9 cellular contexts compared by ENCODE assay signal in genomic region chr14:65230287-65230728, GRCh38.
A peak's percentile ranks its signal among the peaks of the same experiment; 100 is the strongest.
DNase-seq lines count a peak whose midpoint lies in the region; ATAC-seq and TF ChIP-seq lines count a peak whose summit lies in the region.
"Had no signal": no experiment of that assay in that cellular context is flagged by ENCODE, and none has a peak within 500 bp of the region (broad histone marks: within the 10 kb centered on the region; RNA-seq: fewer than 3 reads in every experiment).

No MANE protein-coding gene starts in this region.

- H3K9me3 ChIP-seq in SK-N-MC (ENCODE audit: low read depth, low read length): no peaks in the 10 kb centered on the region
- H3K9me3 ChIP-seq in esophagus squamous epithelium: no peaks in the 10 kb centered on the region
- H3K9me3 ChIP-seq in neutrophil: no peaks in the 10 kb centered on the region

- peaks cover 43% of the 10 kb centered on the region for H3K4me1 Mint-ChIP-seq in activated CD4-positive, alpha-beta T cell treated with anti-CD3 and anti-CD28 coated beads, Interleukin-2, amount 10 ng/mL, durations not matched to agents 24 days and 14 days

- no peaks in the 10 kb centered on the region for H3K27me3 Mint-ChIP-seq in activated CD4-positive, alpha-beta T cell treated with anti-CD3 and anti-CD28 coated beads, Interleukin-2, amount 10 ng/mL, durations not matched to agents 24 days and 14 days

- intact Hi-C loops in activated CD4-positive, alpha-beta T cell treated with anti-CD3 and anti-CD28 coated beads, Interleukin-2, amount 10 ng/mL, durations not matched to agents 24 days and 14 days (cut with micrococcal nuclease): no loop called here
- intact Hi-C loops in esophagus squamous epithelium (cut with DNase I): no loop called here

- H3K36me3 Mint-ChIP-seq in activated CD4-positive, alpha-beta T cell treated with anti-CD3 and anti-CD28 coated beads, Interleukin-2, amount 10 ng/mL, durations not matched to agents 24 days and 14 days (ENCODE audit: low read depth): no peaks in the 10 kb centered on the region

- H3K9ac ChIP-seq in SK-N-MC (ENCODE audit: insufficient read length): peak overlapping the region; percentile 73

- TF ChIP-seq POLR2A in esophagus squamous epithelium (IDR thresholded peaks at IDR 0.05): no peak

- H3K4me1 ChIP-seq in esophagus squamous epithelium (peaks cover 14 to 56% (median 18%) of the 10 kb centered on the region in 3 donors), neutrophil (ENCODE audit: control insufficient read depth in 1 of 2, insufficient read depth in 1 of 2, low read depth in 1 of 2, low read length in 1 of 2) (peaks cover 9% of the 10 kb centered on the region in 2 experiments)

- peak overlapping the region; percentile 80 for H3K4me3 Mint-ChIP-seq in activated CD4-positive, alpha-beta T cell treated with anti-CD3 and anti-CD28 coated beads, Interleukin-2, amount 10 ng/mL, durations not matched to agents 24 days and 14 days

- H3K9me3 Mint-ChIP-seq in activated CD4-positive, alpha-beta T cell treated with anti-CD3 and anti-CD28 coated beads, Interleukin-2, amount 10 ng/mL, durations not matched to agents 24 days and 14 days: peaks cover 9% of the 10 kb centered on the region

- ATAC-seq in HG03097 (IDR thresholded peaks at IDR 0.05; ENCODE audit: low FRiP score, unreplicated experiment) (no peak), GM19467 (IDR thresholded peaks at IDR 0.05; ENCODE audit: unreplicated experiment) (no peak)

- H3K36me3 ChIP-seq in SK-N-MC (ENCODE audit: insufficient read depth, low read length) (no peaks in the 10 kb centered on the region), esophagus squamous epithelium (no peaks in the 10 kb centered on the region), neutrophil (no peaks in the 10 kb centered on the region)

- H3K4me3 ChIP-seq in SK-N-MC (peak overlapping the region; percentile 67), esophagus squamous epithelium (peak overlapping the region in 3 of 4 donors; percentile 35 to 61 (median 45)), neutrophil (ENCODE audit: low read depth in 1 of 2, low read length in 1 of 2) (peak overlapping the region; percentile 58 to 71)

- no peak for DNase-seq in activated CD4-positive, alpha-beta T cell treated with anti-CD3 and anti-CD28 coated beads, Interleukin-2, amount 10 ng/mL, durations not matched to agents 24 days and 14 days
- no peak for DNase-seq in activated CD4-positive, alpha-beta T cell treated with anti-CD3 and anti-CD28 coated beads, Interleukin-2, amount 50 U/mL, for 48 hours
- no peak for DNase-seq in SK-N-MC (ENCODE audit: low read depth, low spot score)
- no peak for DNase-seq in esophagus squamous epithelium (lab: John Stamatoyannopoulos, UW)
- no peak for DNase-seq in NOMO-1 (lab: John Stamatoyannopoulos, UW; ENCODE audit: unreplicated experiment in 2 of 2)

- peak overlapping the region; percentile 92 for H3K27ac Mint-ChIP-seq in activated CD4-positive, alpha-beta T cell treated with anti-CD3 and anti-CD28 coated beads, Interleukin-2, amount 10 ng/mL, durations not matched to agents 24 days and 14 days

- no peak for TF ChIP-seq CTCF in esophagus squamous epithelium (IDR thresholded peaks at IDR 0.05)
- TF ChIP-seq CTCF in neutrophil (IDR thresholded peaks at IDR 0.05): no peak

- 35 to 55% methylated on average over 8 to 10 of the region's 10 CpGs for WGBS in esophagus squamous epithelium, 2 donors

- no peaks in the 10 kb centered on the region for H3K27me3 ChIP-seq in esophagus squamous epithelium
- no peaks in the 10 kb centered on the region for H3K27me3 ChIP-seq in neutrophil

- peak overlapping the region; percentile 93 for H3K27ac ChIP-seq in SK-N-MC
- H3K27ac ChIP-seq in esophagus squamous epithelium: peak overlapping the region; percentile 54 to 83 (median 80)
- H3K27ac ChIP-seq in neutrophil: no peak overlapping the region
- H3K27ac ChIP-seq: C4-2B had no signal
